Comparison of ENCODE assay signal across 1 cellular context in the genomic region with DNA sequence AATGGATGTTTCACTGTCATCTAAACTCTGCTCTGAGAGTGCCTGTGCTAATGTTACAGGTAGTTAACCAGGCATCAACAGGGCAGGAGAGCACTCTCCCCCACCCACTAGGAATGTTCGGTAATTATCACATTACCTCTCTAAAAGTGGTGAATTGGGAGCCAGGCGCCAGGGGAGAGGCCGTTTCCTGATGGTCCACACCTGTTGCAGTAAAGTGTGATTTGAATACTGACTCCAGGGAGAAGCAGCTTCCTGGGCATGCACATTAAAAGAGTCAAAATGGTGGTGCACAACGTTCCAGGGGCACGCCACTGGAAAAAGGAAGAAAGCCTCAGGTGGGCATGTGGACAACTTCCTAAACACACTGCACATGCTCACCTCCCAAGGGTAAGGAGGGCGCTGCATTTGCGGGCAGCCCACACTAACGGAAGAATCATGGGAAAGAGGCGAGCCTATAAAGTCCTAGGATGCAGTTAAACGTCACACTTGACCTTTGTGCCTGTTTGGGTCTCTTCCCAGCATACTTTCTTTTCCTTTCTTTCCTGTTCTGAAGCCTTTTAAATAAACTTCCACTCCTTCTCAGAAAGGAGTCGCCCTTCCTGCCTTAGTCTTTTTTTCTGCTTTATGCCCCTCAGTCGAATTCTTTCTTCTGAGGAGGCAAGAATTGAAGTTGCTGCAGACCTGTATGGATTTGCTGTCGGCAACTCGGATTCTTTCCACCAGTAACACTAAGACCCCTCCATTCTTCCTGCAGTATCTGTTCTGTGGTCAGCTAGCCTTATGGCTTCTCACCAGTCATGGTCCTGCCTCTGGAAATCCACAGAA.
A peak's percentile ranks its signal among the peaks of the same experiment; 100 is the strongest.
TF ChIP-seq lines count a peak whose summit lies in the region.

No MANE protein-coding gene starts in this region.

TF ChIP-seq in K562, 482 proteins besides CTCF, POLR2A, EP300 and RAD21 (continued from another document):
- peak; percentile 33 to 54; a peak in 3 of 4 replicates for TF ChIP-seq NRF1 (conservative IDR thresholded peaks at IDR 0.05 in 1 of 2, IDR thresholded peaks at IDR 0.05 in 1 of 2)
- no peak for TF ChIP-seq ATF1 (CRISPR knock-in tag; IDR thresholded peaks at IDR 0.05)
- TF ChIP-seq ATF1 (tag; IDR thresholded peaks at IDR 0.05): 0 out of 2 replicates have a peak, but pooled peaks have one; percentile 25
- TF ChIP-seq, protein P1, sequence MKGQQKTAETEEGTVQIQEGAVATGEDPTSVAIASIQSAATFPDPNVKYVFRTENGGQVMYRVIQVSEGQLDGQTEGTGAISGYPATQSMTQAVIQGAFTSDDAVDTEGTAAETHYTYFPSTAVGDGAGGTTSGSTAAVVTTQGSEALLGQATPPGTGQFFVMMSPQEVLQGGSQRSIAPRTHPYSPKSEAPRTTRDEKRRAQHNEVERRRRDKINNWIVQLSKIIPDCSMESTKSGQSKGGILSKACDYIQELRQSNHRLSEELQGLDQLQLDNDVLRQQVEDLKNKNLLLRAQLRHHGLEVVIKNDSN (CRISPR knock-in tag; IDR thresholded peaks at IDR 0.05): no peak
- no peak for TF ChIP-seq NR2C2 (CRISPR knock-in tag; IDR thresholded peaks at IDR 0.05)
- TF ChIP-seq NR2C2 (tag; IDR thresholded peaks at IDR 0.05): peak; percentile 60; the same call in 1 of the 2 replicates
- no peak for TF ChIP-seq NR2C1 (IDR thresholded peaks at IDR 0.05)
- TF ChIP-seq NR2C1 (tag; IDR thresholded peaks at IDR 0.05): peak; percentile 63; the same call in 1 of the 2 replicates
